In genomic region chr7:38448076-38448475, GRCh38 we compare ENCODE assay signal across 17 cellular contexts.
"Had no signal": no experiment of that assay in that cellular context is flagged by ENCODE, and none has a peak within 500 bp of the region (broad histone marks: within the 10 kb centered on the region; RNA-seq: fewer than 3 reads in every experiment).

No MANE protein-coding gene starts in this region.

- H3K4me3 ChIP-seq: coronary artery, mucosa of descending colon, transverse colon had no signal

- H3K4me1 ChIP-seq: foreskin keratinocyte had no signal

- ATAC-seq: foreskin keratinocyte; mucosa of descending colon; natural killer cell; right cardiac atrium; stimulated activated memory B cell treated with anti-CD40 and anti-IgM and Interleukin-4, amounts not matched to agents 10 μg/mL and 1 μg/mL and 100 μg/mL, for 72 hours had no signal

- H3K9me3 ChIP-seq: mucosa of descending colon, transverse colon had no signal

- H3K27me3 ChIP-seq: foreskin keratinocyte, transverse colon had no signal

- H3K36me3 ChIP-seq: transverse colon had no signal

- H3K27ac ChIP-seq: coronary artery, foreskin keratinocyte, transverse colon had no signal

- DNase-seq: activated CD4-positive, alpha-beta memory T cell treated with anti-CD3 and anti-CD28 coated beads for 36 hours; activated CD4-positive, alpha-beta T cell treated with anti-CD3 and anti-CD28 coated beads for 1 hour; activated gamma-delta T cell treated with Interleukin-2 at 50 U/mL for 16 hours; activated naive CD8-positive, alpha-beta T cell treated with anti-CD3 and anti-CD28 coated beads for 36 hours; activated T-cell treated with anti-CD3 and anti-CD28 coated beads, Interleukin-2, amount 50 U/mL, for 48 hours; anterior cingulate cortex; caudate nucleus; effector memory CD4-positive, alpha-beta T cell; foreskin keratinocyte; mammary epithelial cell; mucosa of descending colon; natural killer cell; right cardiac atrium; T-helper 9 cell; transverse colon had no signal
